In genomic region chr1:39898146-39898545, GRCh38 we compare ENCODE assay signal across 25 cellular contexts. TPM values are rescaled to one million over a fixed set of nuclear protein-coding genes. Genes with fewer than 3 reads are reported as not detected.
A peak's percentile ranks its signal among the peaks of the same experiment; 100 is the strongest.
DNase-seq lines count a peak whose midpoint lies in the region; ATAC-seq, FAIRE-seq and TF ChIP-seq lines count a peak whose summit lies in the region.
"Had no signal": no experiment of that assay in that cellular context is flagged by ENCODE, and none has a peak within 500 bp of the region (broad histone marks: within the 10 kb centered on the region; RNA-seq: fewer than 3 reads in every experiment).

No MANE protein-coding gene starts in this region.

- H3K4me3 Mint-ChIP-seq in WTC11 (peak overlapping the region; percentile 86), nephron (peak overlapping the region; percentile 20 to 65 (median 33)), MCF 10A (ENCODE audit: unreplicated experiment) (no peak overlapping the region)
- H3K4me3 Mint-ChIP-seq: activated CD4-positive, alpha-beta T cell treated with anti-CD3 and anti-CD28 coated beads, Interleukin-2, amount 10 ng/mL, durations not matched to agents 24 days and 14 days; natural killer cell; stimulated activated naive B cell treated with anti-CD40 and anti-IgM and Interleukin-4, amounts not matched to agents 10 μg/mL and 1 μg/mL and 100 μg/mL, for 72 hours had no signal

- H3K4me1 Mint-ChIP-seq in WTC11, result peaks cover 75% of the 10 kb centered on the region
- H3K4me1 Mint-ChIP-seq in nephron, result peaks cover 61% of the 10 kb centered on the region
- H3K4me1 Mint-ChIP-seq in MCF 10A (ENCODE audit: insufficient read depth, unreplicated experiment), result peaks cover 8% of the 10 kb centered on the region

- TF ChIP-seq CTCF in WTC11 (IDR thresholded peaks at IDR 0.05) (no peak), nephron (IDR thresholded peaks at IDR 0.05; ENCODE audit: unreplicated experiment in 3 of 3) (no peak), MCF 10A (IDR thresholded peaks at IDR 0.05; ENCODE audit: unreplicated experiment) (no peak)

- peaks cover 43% of the 10 kb centered on the region for H3K4me1 ChIP-seq in iPS-15b (ENCODE audit: control insufficient read depth, insufficient read depth, low read length)
- H3K4me1 ChIP-seq: prostate gland had no signal

- intact Hi-C loops in MCF 10A (cut with micrococcal nuclease), result no loop called here

- no peak for TF ChIP-seq POLR2A in H54 (IDR thresholded peaks at IDR 0.05; ENCODE audit: low read depth, low read length)

- DNase-seq in H7 (peak; percentile 68), WTC11 (ENCODE audit: low spot score) (peak; percentile 48), H54 (ENCODE audit: insufficient read length, low spot score) (no peak), MCF 10A (ENCODE audit: unreplicated experiment) (no peak)
- DNase-seq: ACHN; activated CD4-positive, alpha-beta T cell treated with anti-CD3 and anti-CD28 coated beads, Interleukin-2, amount 10 ng/mL, durations not matched to agents 24 days and 14 days; brain microvascular endothelial cell; GF-D8; HCEC 1CT; heart right ventricle; natural killer cell; Right ventricle myocardium superior; stimulated activated CD4-positive, alpha-beta T cell treated with anti-CD3 and anti-CD28 coated beads, Interleukin-2, amount 100 ng/mL, for 24 hours; stimulated activated naive B cell treated with anti-CD40 and anti-IgM and Interleukin-4, amounts not matched to agents 10 μg/mL and 1 μg/mL and 100 μg/mL, for 72 hours; testis had no signal

- H3K27ac Mint-ChIP-seq in WTC11 (peak overlapping the region; percentile 95), nephron (peak overlapping the region; percentile 57 to 89 (median 76)), MCF 10A (ENCODE audit: low read depth, unreplicated experiment) (no peak overlapping the region)
- H3K27ac Mint-ChIP-seq: activated CD4-positive, alpha-beta T cell treated with anti-CD3 and anti-CD28 coated beads, Interleukin-2, amount 10 ng/mL, durations not matched to agents 24 days and 14 days; activated T-helper 2 cell treated with anti-CD3 and anti-CD28 coated beads, Interferon-gamma antibody, Interleukin-2, Interleukin-4, amounts not matched to agents 10 μg/mL and 5 μg/mL and 100 μg/mL, durations not matched to agents 14 hours and 24 hours and 36 hours; natural killer cell; stimulated activated naive B cell treated with anti-CD40 and anti-IgM and Interleukin-4, amounts not matched to agents 10 μg/mL and 1 μg/mL and 100 μg/mL, for 72 hours had no signal

- FAIRE-seq in H54 (lab: Jason Lieb, UNC), result no peak
- FAIRE-seq: colon, GM12878, TTC549 had no signal

- no peaks in the 10 kb centered on the region; the same call in 1 of the 2 replicates for H3K36me3 Mint-ChIP-seq in WTC11
- no peaks in the 10 kb centered on the region for H3K36me3 Mint-ChIP-seq in nephron (ENCODE audit: low read depth)
- H3K36me3 Mint-ChIP-seq in MCF 10A (ENCODE audit: insufficient read depth, unreplicated experiment), result no peaks in the 10 kb centered on the region
- H3K36me3 Mint-ChIP-seq: natural killer cell; stimulated activated naive B cell treated with anti-CD40 and anti-IgM and Interleukin-4, amounts not matched to agents 10 μg/mL and 1 μg/mL and 100 μg/mL, for 72 hours had no signal

- POLR2A ChIA-PET in WTC11 (lab: Charles Lee), result interaction anchor here (0.7 to 2.2 kb wide), 3 partner anchors 20 to 142 kb away, joined by 3 to 8 read pairs (median 3); partner anchors contain the start of gene CAP1
- POLR2A ChIA-PET in MCF 10A (lab: Yijun Ruan, JAX), result interaction anchor here (5.1 kb wide), 1 partner anchor 15 kb away, joined by 47 read pairs; the partner anchor contains the start of gene TRIT1

- H3K9ac ChIP-seq in iPS-15b (ENCODE audit: low read depth, low read length), result peak overlapping the region; percentile 84

- no peaks in the 10 kb centered on the region for H3K9me3 ChIP-seq in iPS-15b (ENCODE audit: control insufficient read depth, insufficient read depth, low read length)
- H3K9me3 ChIP-seq: heart right ventricle, prostate gland, testis had no signal

- H3K4me3 ChIP-seq in H7 (ENCODE audit: insufficient read depth, low read depth, low read length) (no peak overlapping the region), iPS-15b (ENCODE audit: low read depth, low read length) (peak overlapping the region; percentile 57)
- H3K4me3 ChIP-seq: GM12878, heart right ventricle, prostate gland, skin epidermis, testis had no signal

- ATAC-seq in WTC11, result 0 out of 2 replicates have a peak, but pooled peaks have one; percentile 1
- no peak for ATAC-seq in GM21528 (IDR thresholded peaks at IDR 0.05; ENCODE audit: low FRiP score, unreplicated experiment)
- ATAC-seq in GM19452 (IDR thresholded peaks at IDR 0.05; ENCODE audit: unreplicated experiment), result no peak
- ATAC-seq: GM12878; heart right ventricle; natural killer cell; stimulated activated naive B cell treated with anti-CD40 and anti-IgM and Interleukin-4, amounts not matched to agents 10 μg/mL and 1 μg/mL and 100 μg/mL, for 72 hours had no signal

- BruUV-seq in MCF 10A (replicated peaks; lab: Mats Ljungman, UMichigan), result no TSS peak

- H3K36me3 ChIP-seq in H7 (replicated peaks; ENCODE audit: control insufficient read depth, insufficient read depth, low read length), result 0 out of 2 replicates have a peak, but pooled peaks cover 1% of the 10 kb centered on the region
- no peaks in the 10 kb centered on the region for H3K36me3 ChIP-seq in iPS-15b (ENCODE audit: control insufficient read depth, insufficient read depth, low read length)
- H3K36me3 ChIP-seq: brain microvascular endothelial cell, heart right ventricle, prostate gland had no signal

- H3K27me3 ChIP-seq in H7 (ENCODE audit: control insufficient read depth, insufficient read depth, low read length), result peaks cover 24% of the 10 kb centered on the region
- H3K27me3 ChIP-seq in iPS-15b (ENCODE audit: control insufficient read depth, insufficient read depth, low read length), result peaks cover 19% of the 10 kb centered on the region
- H3K27me3 ChIP-seq: testis had no signal

- CTCF ChIA-PET in WTC11 (lab: Charles Lee) (interaction anchor here (0.9 to 4.2 kb wide), 6 partner anchors 19 to 240 kb away, joined by 3 to 28 read pairs (median 8); no protein-coding TSS in a partner anchor), MCF 10A (lab: Yijun Ruan, JAX) (interaction anchor here (0.6 to 2.3 kb wide), 4 partner anchors 17 to 82 kb away, joined by 3 to 6 read pairs (median 4); no protein-coding TSS in a partner anchor)

- no peaks in the 10 kb centered on the region for H3K9me3 Mint-ChIP-seq in WTC11
- no peaks in the 10 kb centered on the region for H3K9me3 Mint-ChIP-seq in nephron
- H3K9me3 Mint-ChIP-seq in MCF 10A (ENCODE audit: unreplicated experiment), result no peaks in the 10 kb centered on the region
- H3K9me3 Mint-ChIP-seq: activated CD4-positive, alpha-beta T cell treated with anti-CD3 and anti-CD28 coated beads, Interleukin-2, amount 10 ng/mL, durations not matched to agents 24 days and 14 days; activated T-helper 2 cell treated with anti-CD3 and anti-CD28 coated beads, Interferon-gamma antibody, Interleukin-2, Interleukin-4, amounts not matched to agents 10 μg/mL and 5 μg/mL and 100 μg/mL, durations not matched to agents 14 hours and 24 hours and 36 hours; natural killer cell; stimulated activated naive B cell treated with anti-CD40 and anti-IgM and Interleukin-4, amounts not matched to agents 10 μg/mL and 1 μg/mL and 100 μg/mL, for 72 hours had no signal

- peaks cover 10% of the 10 kb centered on the region for H3K27me3 Mint-ChIP-seq in WTC11 (ENCODE audit: low read depth)
- peaks cover 38% of the 10 kb centered on the region for H3K27me3 Mint-ChIP-seq in nephron (ENCODE audit: low read depth)
- H3K27me3 Mint-ChIP-seq in MCF 10A (ENCODE audit: insufficient read depth, unreplicated experiment), result peaks cover 14% of the 10 kb centered on the region

TF ChIP-seq in WTC11, 78 proteins besides CTCF, POLR2A, EP300 and RAD21:
- TF ChIP-seq MYBL2 (CRISPR knock-in tag; IDR thresholded peaks at IDR 0.05) (0 out of 2 replicates have a peak, but pooled peaks have one; percentile 26), ESRRA (CRISPR knock-in tag; IDR thresholded peaks at IDR 0.05; ENCODE audit: borderline replicate concordance) (no peak), ETV6 (CRISPR knock-in tag; IDR thresholded peaks at IDR 0.05) (peak; percentile 72; the same call in 1 of the 2 replicates), FOXP1 (CRISPR knock-in tag; IDR thresholded peaks at IDR 0.05; ENCODE audit: borderline replicate concordance) (no peak)

RNA-seq across cellular contexts. Expression of gene MYCL, which starts 3.6 kb away (rescaled TPM):
- total RNA-seq in H7 (2014; rRNA removed; shearing (Covaris generic)), result 49.0 and 52.5 TPM in 2 replicates
- total RNA-seq in WTC11 (2021) (31.0 to 32.6 TPM (median 32.2 TPM) in 3 replicates), MCF 10A (2022) (0.63 and 1.1 TPM in 2 replicates)

RNA-seq across cellular contexts. Expression of gene TRIT1, which starts 14.8 kb away (rescaled TPM):
- 57.0 and 77.0 TPM in 2 replicates for total RNA-seq in H7 (2014; rRNA removed; shearing (Covaris generic))
- 26.3 to 31.4 TPM (median 27.3 TPM) in 3 replicates for total RNA-seq in WTC11 (2021)
- 27.4 and 30.6 TPM in 2 replicates for total RNA-seq in MCF 10A (2022)

RNA-seq across cellular contexts. Expression of gene MFSD2A, which starts 56.8 kb away (rescaled TPM):
- total RNA-seq in H7 (2014; rRNA removed; shearing (Covaris generic)), result 4.7 and 6.4 TPM in 2 replicates
- 11.5 to 14.0 TPM (median 12.9 TPM) in 3 replicates for total RNA-seq in WTC11 (2021)
- 49.1 and 52.9 TPM in 2 replicates for total RNA-seq in MCF 10A (2022)

Comparison
In these comparisons a context has a peak if more than half of its experiments do, and no peak if none do; other contexts are left out.
1. DNase-seq: peak in H7 (single experiment) and WTC11 (single experiment); none in H54 (single experiment) and MCF 10A (single experiment).
2. RNA of gene MYCL, which starts 3.6 kb away (total RNA-seq): 49.0 to 52.5 TPM in H7 and 31.0 to 32.6 TPM in WTC11; 0.63 to 1.1 TPM in MCF 10A; every median in the first group is over 10 times any median in the second.